ENCODE assay signal across 1 cellular context in genomic region chr21:44509539-44509938, GRCh38.
TF ChIP-seq lines count a peak whose summit lies in the region.

No MANE protein-coding gene starts in this region.

TF ChIP-seq in HepG2, 621 proteins besides CTCF, POLR2A, EP300 and RAD21:
- peak; percentile 94 for TF ChIP-seq HNRNPL (IDR thresholded peaks at IDR 0.05; ENCODE audit: low read depth, low read length)
- TF ChIP-seq KLF13 (CRISPR knock-in tag; IDR thresholded peaks at IDR 0.05) = no peak
- peak; percentile 36 for TF ChIP-seq HNRNPK (IDR thresholded peaks at IDR 0.05; ENCODE audit: low read depth, low read length, poor library complexity, severe bottlenecking)
- no peak for TF ChIP-seq FIP1L1 (IDR thresholded peaks at IDR 0.05; ENCODE audit: borderline replicate concordance, insufficient read depth, low read depth, low read length)
- peak; percentile 14 for TF ChIP-seq ZFP36 (IDR thresholded peaks at IDR 0.05; ENCODE audit: borderline replicate concordance, low read depth, low read length, partially characterized antibody)
